33 cellular contexts compared by ENCODE assay signal in genomic region chr2:45279356-45279755, GRCh38.
"Had no signal": no experiment of that assay in that cellular context is flagged by ENCODE, and none has a peak within 500 bp of the region (broad histone marks: within the 10 kb centered on the region; RNA-seq: fewer than 3 reads in every experiment).

No MANE protein-coding gene starts in this region.

- H3K27ac Mint-ChIP-seq: activated CD4-positive, alpha-beta memory T cell treated with anti-CD3 and anti-CD28 coated beads for 36 hours; activated CD4-positive, alpha-beta T cell treated with anti-CD3 and anti-CD28 coated beads for 36 hours; activated CD4-positive, alpha-beta T cell treated with anti-CD3 and anti-CD28 coated beads, Interleukin-2, amount 10 ng/mL, durations not matched to agents 24 days and 14 days; activated CD8-positive, alpha-beta memory T cell treated with anti-CD3 and anti-CD28 coated beads, Interleukin-2, amount 10 ng/mL, durations not matched to agents 7 days and 5 days; activated CD8-positive, alpha-beta T cell treated with anti-CD3 and anti-CD28 coated beads, Interleukin-2, amount 10 ng/mL, durations not matched to agents 7 days and 5 days; activated naive CD4-positive, alpha-beta T cell treated with anti-CD3 and anti-CD28 coated beads, Interleukin-2, amount 10 ng/mL, durations not matched to agents 7 days and 5 days; activated naive CD4-positive, alpha-beta T cell treated with anti-CD3 and anti-CD28 coated beads, Interleukin-2, amount 50 U/mL, for 72 hours; activated naive CD8-positive, alpha-beta T cell treated with anti-CD3 and anti-CD28 coated beads, Interleukin-2, amount 10 ng/mL, durations not matched to agents 7 days and 5 days; brain; T-helper 17 cell; T-helper 2 cell treated with Interferon-gamma antibody and Interleukin-4, amounts not matched to agents 5 μg/mL and 100 μg/mL, for 36 hours had no signal

- H3K9me3 Mint-ChIP-seq: activated CD4-positive, alpha-beta memory T cell treated with anti-CD3 and anti-CD28 coated beads for 36 hours; activated CD4-positive, alpha-beta T cell treated with anti-CD3 and anti-CD28 coated beads, Interleukin-2, amount 10 ng/mL, durations not matched to agents 24 days and 14 days; activated naive CD4-positive, alpha-beta T cell treated with anti-CD3 and anti-CD28 coated beads, Interleukin-2, amount 10 ng/mL, durations not matched to agents 7 days and 5 days; activated naive CD4-positive, alpha-beta T cell treated with anti-CD3 and anti-CD28 coated beads, Interleukin-2, amount 50 U/mL, for 72 hours; activated naive CD8-positive, alpha-beta T cell treated with anti-CD3 and anti-CD28 coated beads, Interleukin-2, amount 10 ng/mL, durations not matched to agents 7 days and 5 days; T-helper 2 cell treated with Interferon-gamma antibody and Interleukin-4, amounts not matched to agents 5 μg/mL and 100 μg/mL, for 36 hours had no signal

- DNase-seq: activated CD4-positive, alpha-beta memory T cell treated with anti-CD3 and anti-CD28 coated beads for 36 hours; activated CD4-positive, alpha-beta T cell treated with anti-CD3 and anti-CD28 coated beads for 36 hours; activated CD4-positive, alpha-beta T cell treated with anti-CD3 and anti-CD28 coated beads, Interleukin-2, amount 10 ng/mL, durations not matched to agents 24 days and 14 days; activated CD4-positive, CD25-positive, alpha-beta regulatory T cell; activated CD4-positive, CD25-positive, alpha-beta regulatory T cell treated with anti-CD3 and anti-CD28 coated beads, Interleukin-2, amount 50 U/mL, for 72 hours; activated CD8-positive, alpha-beta memory T cell treated with anti-CD3 and anti-CD28 coated beads, Interleukin-2, amount 10 ng/mL, durations not matched to agents 7 days and 5 days; activated CD8-positive, alpha-beta memory T cell treated with anti-CD3 and anti-CD28 coated beads, Interleukin-2, amount 50 U/mL, for 4 hours; activated CD8-positive, alpha-beta T cell treated with anti-CD3 and anti-CD28 coated beads, Interleukin-2, amount 10 ng/mL, durations not matched to agents 7 days and 5 days; activated gamma-delta T cell; activated naive CD4-positive, alpha-beta T cell; activated naive CD4-positive, alpha-beta T cell treated with anti-CD3 and anti-CD28 coated beads, Interleukin-2, amount 10 ng/mL, durations not matched to agents 7 days and 5 days; activated naive CD8-positive, alpha-beta T cell treated with anti-CD3 and anti-CD28 coated beads, Interleukin-2, amount 10 ng/mL, durations not matched to agents 7 days and 5 days; activated T-cell treated with anti-CD3 and anti-CD28 coated beads, Interleukin-2, amount 50 U/mL, for 1 hour; activated T-cell treated with anti-CD3 and anti-CD28 coated beads, Interleukin-2, amount 50 U/mL, for 48 hours; central memory CD4-positive, alpha-beta T cell; cerebellar nuclear complex; colonic mucosa; effector CD8-positive, alpha-beta T cell; foreskin keratinocyte; gastrocnemius medialis; glutamatergic neuron; heart left ventricle; T-helper 1 cell; T-helper 17 cell; T1000 had no signal

- H3K4me1 Mint-ChIP-seq: activated CD4-positive, alpha-beta T cell treated with anti-CD3 and anti-CD28 coated beads for 36 hours; activated CD4-positive, alpha-beta T cell treated with anti-CD3 and anti-CD28 coated beads, Interleukin-2, amount 10 ng/mL, durations not matched to agents 24 days and 14 days; activated CD8-positive, alpha-beta memory T cell treated with anti-CD3 and anti-CD28 coated beads, Interleukin-2, amount 10 ng/mL, durations not matched to agents 7 days and 5 days; activated naive CD4-positive, alpha-beta T cell treated with anti-CD3 and anti-CD28 coated beads, Interleukin-2, amount 10 ng/mL, durations not matched to agents 7 days and 5 days; activated naive CD8-positive, alpha-beta T cell treated with anti-CD3 and anti-CD28 coated beads, Interleukin-2, amount 10 ng/mL, durations not matched to agents 7 days and 5 days; T-helper 17 cell had no signal

- ATAC-seq: activated CD4-positive, alpha-beta T cell treated with anti-CD3 and anti-CD28 coated beads for 36 hours; activated CD8-positive, alpha-beta memory T cell treated with anti-CD3 and anti-CD28 coated beads, Interleukin-2, amount 10 ng/mL, durations not matched to agents 7 days and 5 days; activated CD8-positive, alpha-beta T cell treated with anti-CD3 and anti-CD28 coated beads, Interleukin-2, amount 10 ng/mL, durations not matched to agents 7 days and 5 days; activated naive CD4-positive, alpha-beta T cell treated with anti-CD3 and anti-CD28 coated beads, Interleukin-2, amount 50 U/mL, for 72 hours; esophagus mucosa; foreskin keratinocyte; gastrocnemius medialis; T-helper 17 cell had no signal

- H3K9me3 ChIP-seq: ascending aorta, breast epithelium, colonic mucosa, gastrocnemius medialis, heart left ventricle had no signal

- H3K27me3 ChIP-seq: ascending aorta, breast epithelium, cardiac muscle cell, colonic mucosa, gastrocnemius medialis, heart left ventricle had no signal

- FAIRE-seq: endometrium had no signal

- H3K36me3 Mint-ChIP-seq: activated CD4-positive, alpha-beta memory T cell treated with anti-CD3 and anti-CD28 coated beads for 36 hours; activated CD8-positive, alpha-beta memory T cell treated with anti-CD3 and anti-CD28 coated beads, Interleukin-2, amount 10 ng/mL, durations not matched to agents 7 days and 5 days; activated naive CD4-positive, alpha-beta T cell treated with anti-CD3 and anti-CD28 coated beads, Interleukin-2, amount 10 ng/mL, durations not matched to agents 7 days and 5 days; activated naive CD4-positive, alpha-beta T cell treated with anti-CD3 and anti-CD28 coated beads, Interleukin-2, amount 50 U/mL, for 72 hours; activated naive CD8-positive, alpha-beta T cell treated with anti-CD3 and anti-CD28 coated beads, Interleukin-2, amount 10 ng/mL, durations not matched to agents 7 days and 5 days; brain had no signal

- H3K36me3 ChIP-seq: ascending aorta, breast epithelium, cardiac muscle cell, colonic mucosa, gastrocnemius medialis, heart left ventricle had no signal

- H3K4me3 Mint-ChIP-seq: activated CD4-positive, alpha-beta memory T cell treated with anti-CD3 and anti-CD28 coated beads for 36 hours; activated CD4-positive, alpha-beta T cell treated with anti-CD3 and anti-CD28 coated beads for 36 hours; activated CD4-positive, alpha-beta T cell treated with anti-CD3 and anti-CD28 coated beads, Interleukin-2, amount 10 ng/mL, durations not matched to agents 24 days and 14 days; activated CD8-positive, alpha-beta memory T cell treated with anti-CD3 and anti-CD28 coated beads, Interleukin-2, amount 10 ng/mL, durations not matched to agents 7 days and 5 days; activated CD8-positive, alpha-beta T cell treated with anti-CD3 and anti-CD28 coated beads, Interleukin-2, amount 10 ng/mL, durations not matched to agents 7 days and 5 days; activated naive CD4-positive, alpha-beta T cell treated with anti-CD3 and anti-CD28 coated beads, Interleukin-2, amount 10 ng/mL, durations not matched to agents 7 days and 5 days; activated naive CD8-positive, alpha-beta T cell treated with anti-CD3 and anti-CD28 coated beads, Interleukin-2, amount 10 ng/mL, durations not matched to agents 7 days and 5 days; brain; T-helper 17 cell; T-helper 2 cell treated with Interferon-gamma antibody and Interleukin-4, amounts not matched to agents 5 μg/mL and 100 μg/mL, for 36 hours had no signal

- H3K4me1 ChIP-seq: breast epithelium, colonic mucosa, foreskin keratinocyte had no signal

- H3K27ac ChIP-seq: breast epithelium, cardiac muscle cell, colonic mucosa, foreskin keratinocyte, gastrocnemius medialis, heart left ventricle had no signal

- H3K4me3 ChIP-seq: ascending aorta, breast epithelium, cardiac muscle cell, colonic mucosa, gastrocnemius medialis, heart left ventricle had no signal
